8 cellular contexts compared by ENCODE assay signal in genomic region chr3:142596726-142597088, GRCh38. TPM values are rescaled to one million over a fixed set of nuclear protein-coding genes. Genes with fewer than 3 reads are reported as not detected.
DNase-seq lines count a peak whose midpoint lies in the region; ATAC-seq and TF ChIP-seq lines count a peak whose summit lies in the region.

No MANE protein-coding gene starts in this region.

- H3K36me3 ChIP-seq in ascending aorta (no peaks in the 10 kb centered on the region), lower lobe of right lung (no peaks in the 10 kb centered on the region), urinary bladder (ENCODE audit: insufficient read depth) (no peaks in the 10 kb centered on the region)

- ATAC-seq in lower lobe of right lung (peak in 1 of 2 donors; percentile 4), GM21515 (IDR thresholded peaks at IDR 0.05; ENCODE audit: unreplicated experiment) (no peak), HG03097 (IDR thresholded peaks at IDR 0.05; ENCODE audit: low FRiP score, unreplicated experiment) (no peak)

- H3K36me3 Mint-ChIP-seq in activated naive CD4-positive, alpha-beta T cell treated with anti-CD3 and anti-CD28 coated beads, Interleukin-2, amount 10 ng/mL, durations not matched to agents 7 days and 5 days = no peaks in the 10 kb centered on the region

- peaks cover 11% of the 10 kb centered on the region for H3K27me3 Mint-ChIP-seq in activated naive CD4-positive, alpha-beta T cell treated with anti-CD3 and anti-CD28 coated beads, Interleukin-2, amount 10 ng/mL, durations not matched to agents 7 days and 5 days

- peaks cover 13% of the 10 kb centered on the region for H3K4me1 Mint-ChIP-seq in activated naive CD4-positive, alpha-beta T cell treated with anti-CD3 and anti-CD28 coated beads, Interleukin-2, amount 10 ng/mL, durations not matched to agents 7 days and 5 days

- 11% methylated on average over 5 of the region's 5 CpGs for WGBS in urinary bladder

- H3K27ac Mint-ChIP-seq in activated naive CD4-positive, alpha-beta T cell treated with anti-CD3 and anti-CD28 coated beads, Interleukin-2, amount 10 ng/mL, durations not matched to agents 7 days and 5 days = no peak overlapping the region

- H3K9me3 Mint-ChIP-seq in activated naive CD4-positive, alpha-beta T cell treated with anti-CD3 and anti-CD28 coated beads, Interleukin-2, amount 10 ng/mL, durations not matched to agents 7 days and 5 days = no peaks in the 10 kb centered on the region

- no peaks in the 10 kb centered on the region for H3K27me3 ChIP-seq in ascending aorta
- H3K27me3 ChIP-seq in lower lobe of right lung (ENCODE audit: low read depth) = no peaks in the 10 kb centered on the region

- DNase-seq in activated naive CD4-positive, alpha-beta T cell treated with anti-CD3 and anti-CD28 coated beads, Interleukin-2, amount 10 ng/mL, durations not matched to agents 7 days and 5 days = no peak
- DNase-seq in activated naive CD4-positive, alpha-beta T cell treated with anti-CD3 and anti-CD28 coated beads, Interleukin-2, amount 50 U/mL, for 16 hours = no peak
- DNase-seq in ascending aorta (ENCODE audit: low spot score in 2 of 2) = no peak
- DNase-seq in lower lobe of right lung = no peak
- DNase-seq in GM03348 (ENCODE audit: low spot score) = no peak

- intact Hi-C loops in ascending aorta (cut with DNase I) = loop anchor here (1.0 to 5.0 kb wide), 2 partner anchors 128 to 406 kb away; partner anchors contain the start of genes TRPC1 and U2SURP
- intact Hi-C loops in lower lobe of right lung (cut with DNase I) = no loop called here

- H3K4me3 ChIP-seq in ascending aorta (peak overlapping the region; percentile 67 to 73), lower lobe of right lung (peak overlapping the region; percentile 82), urinary bladder (ENCODE audit: low read depth, low read length) (peak overlapping the region; percentile 50)

- H3K9me3 ChIP-seq in ascending aorta (no peaks in the 10 kb centered on the region), lower lobe of right lung (no peaks in the 10 kb centered on the region)

- H3K27ac ChIP-seq in ascending aorta (peak overlapping the region in 1 of 2 donors; percentile 56), lower lobe of right lung (peak overlapping the region; percentile 85), urinary bladder (ENCODE audit: low read depth) (no peak overlapping the region)

- CTCF ChIA-PET in activated naive CD4-positive, alpha-beta T cell treated with anti-CD3 and anti-CD28 coated beads, Interleukin-2, amount 10 ng/mL, durations not matched to agents 7 days and 5 days (lab: Charles Lee) = no interaction called here

- H3K4me3 Mint-ChIP-seq in activated naive CD4-positive, alpha-beta T cell treated with anti-CD3 and anti-CD28 coated beads, Interleukin-2, amount 10 ng/mL, durations not matched to agents 7 days and 5 days = peak overlapping the region; percentile 94

- TF ChIP-seq CTCF in ascending aorta (IDR thresholded peaks at IDR 0.05) (no peak), lower lobe of right lung (IDR thresholded peaks at IDR 0.05) (no peak)

- H3K4me1 ChIP-seq in ascending aorta (peaks cover 0 to 3% of the 10 kb centered on the region in 2 donors), lower lobe of right lung (peaks cover 7% of the 10 kb centered on the region), urinary bladder (ENCODE audit: insufficient read depth) (no peaks in the 10 kb centered on the region)

RNA-seq across cellular contexts. Expression of gene PLS1, which starts 0.5 kb away (rescaled TPM):
- total RNA-seq in ascending aorta = 1.8 TPM
- total RNA-seq in lower lobe of right lung = 23.9 TPM
- total RNA-seq in urinary bladder = 29.8 TPM
- 2.6 TPM for polyA plus RNA-seq in urinary bladder

RNA-seq across cellular contexts. Expression of gene ATR, which starts 18.2 kb away (rescaled TPM):
- total RNA-seq in ascending aorta (8.3 TPM), lower lobe of right lung (19.7 TPM), urinary bladder (53.8 TPM)
- polyA plus RNA-seq in urinary bladder = 8.1 TPM
